18 cellular contexts compared by ENCODE assay signal in genomic region chr1:162674018-162674608, GRCh38. TPM values are rescaled to one million over a fixed set of nuclear protein-coding genes. Genes with fewer than 3 reads are reported as not detected.
A peak's percentile ranks its signal among the peaks of the same experiment; 100 is the strongest.
DNase-seq lines count a peak whose midpoint lies in the region; ATAC-seq, FAIRE-seq and TF ChIP-seq lines count a peak whose summit lies in the region.
"Had no signal": no experiment of that assay in that cellular context is flagged by ENCODE, and none has a peak within 500 bp of the region (broad histone marks: within the 10 kb centered on the region; RNA-seq: fewer than 3 reads in every experiment).

No MANE protein-coding gene starts in this region.

- no peak for DNase-seq in A549 (ENCODE audit: low read depth in 1 of 2, low spot score in 1 of 2)
- DNase-seq in HT1080 (ENCODE audit: low read depth): peak; percentile 57
- DNase-seq in brain microvascular endothelial cell: no peak
- DNase-seq in kidney tubule cell (ENCODE audit: low spot score): peak; percentile 30
- no peak for DNase-seq in pons (ENCODE audit: low spot score)
- no peak for DNase-seq in NCI-H187 treated with DMSO at 0.1 percent for 48 hours (lab: John Stamatoyannopoulos, UW)
- DNase-seq in RWPE1 (ENCODE audit: low spot score): no peak
- DNase-seq: activated B cell treated with CpG ODN at 0.5 μM for 24 hours; activated CD8-positive, alpha-beta memory T cell treated with anti-CD3 and anti-CD28 coated beads, Interleukin-2, amount 10 ng/mL, durations not matched to agents 7 days and 5 days; activated gamma-delta T cell; erythroblast; NCI-H526 treated with DMSO at 0.1 percent for 48 hours; spleen; stimulated activated naive CD4-positive, alpha-beta T cell treated with Interleukin-2 at 50 U/mL for 16 hours; T-helper 1 cell had no signal

- no peaks in the 10 kb centered on the region for H3K9me3 ChIP-seq in A549

- TF ChIP-seq POLR2A in A549 (IDR thresholded peaks at IDR 0.05; ENCODE audit: low read length): no peak

- 65% methylated on average over 2 of the region's 2 CpGs for WGBS in A549 (ENCODE audit: missing lambda C conversion rate)

- POLR2A ChIA-PET in A549 (lab: Yijun Ruan, JAX): no interaction called here
- POLR2A ChIA-PET in RWPE1 (lab: Yijun Ruan, JAX; ENCODE audit: low non-redundant PET): no interaction called here

- TF ChIP-seq RAD21 in A549 (conservative IDR thresholded peaks at IDR 0.05 in 1 of 2, IDR thresholded peaks at IDR 0.05 in 1 of 2): no peak

- H3K4me1 ChIP-seq in A549: peaks cover 38% of the 10 kb centered on the region
- H3K4me1 ChIP-seq: parathyroid adenoma, spleen had no signal

- in situ Hi-C loops in brain microvascular endothelial cell (cut with HindIII; ENCODE audit: low pct_ligation_motif_present, low sequenced_read_pairs): no loop called here

- no peak for TF ChIP-seq EP300 in A549 (IDR thresholded peaks at IDR 0.05)

- H3K4me3 ChIP-seq in A549 (no peak overlapping the region), brain microvascular endothelial cell (ENCODE audit: low read depth, low read length) (no peak overlapping the region)
- H3K4me3 ChIP-seq: spleen had no signal

- H3K27me3 ChIP-seq in brain microvascular endothelial cell (replicated peaks): no peaks in the 10 kb centered on the region
- H3K27me3 ChIP-seq: spleen had no signal

- CTCF ChIA-PET in A549 (lab: Yijun Ruan, JAX): no interaction called here
- CTCF ChIA-PET in RWPE1 (lab: Yijun Ruan, JAX): no interaction called here

- H3K36me3 ChIP-seq in brain microvascular endothelial cell (replicated peaks): no peaks in the 10 kb centered on the region
- H3K36me3 ChIP-seq: spleen had no signal

- FAIRE-seq in A549 (lab: Jason Lieb, UNC): no peak

- TF ChIP-seq CTCF in A549 (IDR thresholded peaks at IDR 0.05) (no peak), brain microvascular endothelial cell (IDR thresholded peaks at IDR 0.05; ENCODE audit: low read depth, low read length, missing control alignments) (no peak), RWPE1 (conservative IDR thresholded peaks at IDR 0.05; ENCODE audit: low read depth) (no peak)

- no peak for ATAC-seq in A549
- ATAC-seq in HG03159 (IDR thresholded peaks at IDR 0.05; ENCODE audit: unreplicated experiment): no peak
- ATAC-seq: activated CD8-positive, alpha-beta memory T cell treated with anti-CD3 and anti-CD28 coated beads, Interleukin-2, amount 10 ng/mL, durations not matched to agents 7 days and 5 days; left lobe of liver had no signal

- no peak overlapping the region for H3K4me2 ChIP-seq in A549

- no peak overlapping the region for H3K27ac ChIP-seq in A549
- H3K27ac ChIP-seq in brain microvascular endothelial cell: peak overlapping the region; percentile 36
- H3K27ac ChIP-seq in RWPE1: no peak overlapping the region
- H3K27ac ChIP-seq: parathyroid adenoma, spleen had no signal

TF ChIP-seq in A549, 52 proteins besides CTCF, POLR2A, EP300 and RAD21:
- TF ChIP-seq FOSL2 (IDR thresholded peaks at IDR 0.05): no peak
- peak; percentile 14; the same call in 1 of the 2 replicates for TF ChIP-seq FOSL2 (CRISPR knock-in tag; IDR thresholded peaks at IDR 0.05)
- TF ChIP-seq USF2 (IDR thresholded peaks at IDR 0.05): no peak

RNA-seq across cellular contexts. Expression of gene DDR2, which starts 41.8 kb away (rescaled TPM):
- polyA plus RNA-seq in A549 (2011; rRNA removed) (0.46 and 0.49 TPM in 2 replicates), A549 (2017; fragmentation: RNase III; extraction: RNeasy Plus Mini Kit Qiagen cat#74134 plus additional on column Dnase treatment) (0.12 to 0.14 TPM (median 0.14 TPM) in 3 replicates)
- polyA plus RNA-seq in A549 (2012; cell fraction: cytosol; rRNA removed): 0.09 and 0.12 TPM in 2 replicates
- polyA plus RNA-seq in A549 (2012; cell fraction: nucleus; rRNA removed): 0.20 and 0.29 TPM in 2 replicates
- polyA minus RNA-seq in A549 (2011; rRNA and poly(A)+ RNA removed): 0.58 and 1.4 TPM in 2 replicates
- total RNA-seq in HT1080 (2014; rRNA removed; shearing (Covaris generic)): 29.0 and 34.4 TPM in 2 replicates
- 26.0 and 35.8 TPM in 2 replicates for polyA plus RNA-seq in HT1080 (2015; cell fraction: cytosol; rRNA removed)
- polyA plus RNA-seq in HT1080 (2015; cell fraction: nucleus; rRNA removed): 126 and 130 TPM in 2 replicates

Comparison
In these comparisons a context has a peak if more than half of its experiments do, and no peak if none do; other contexts are left out.
1. DNase-seq: peak in HT1080 (single experiment) and kidney tubule cell (single experiment); none in A549 (0 of 2), brain microvascular endothelial cell (single experiment), pons (single experiment), NCI-H187 treated with DMSO at 0.1 percent for 48 hours (single experiment) and RWPE1 (single experiment).